In the genomic region with DNA sequence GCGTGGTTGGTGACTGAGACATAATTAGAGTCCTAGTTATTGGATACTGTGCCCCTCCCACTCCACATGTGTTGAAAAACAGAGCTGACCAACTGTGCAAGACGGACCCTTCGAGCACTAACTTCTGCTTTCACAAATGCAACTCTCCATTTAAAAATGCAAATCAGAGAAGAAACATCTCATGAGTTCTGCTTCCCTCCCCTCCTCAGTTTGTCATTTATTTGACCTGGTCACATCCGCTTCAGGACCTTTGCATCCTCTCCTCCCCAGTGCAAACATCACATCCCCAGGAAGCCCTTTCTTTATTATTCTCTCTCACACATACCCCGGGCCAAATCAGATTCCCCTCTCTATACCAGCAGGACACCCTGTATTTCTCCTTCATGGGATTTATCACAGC, we compare ENCODE assay signal across 9 cellular contexts. TPM values are rescaled to one million over a fixed set of nuclear protein-coding genes. Genes with fewer than 3 reads are reported as not detected.
A peak's percentile ranks its signal among the peaks of the same experiment; 100 is the strongest.
DNase-seq lines count a peak whose midpoint lies in the region; ATAC-seq and TF ChIP-seq lines count a peak whose summit lies in the region.
"Had no signal": no experiment of that assay in that cellular context is flagged by ENCODE, and none has a peak within 500 bp of the region (broad histone marks: within the 10 kb centered on the region; RNA-seq: fewer than 3 reads in every experiment).

No MANE protein-coding gene starts in this region.

- H3K36me3 ChIP-seq in mesendoderm (ENCODE audit: control insufficient read depth, insufficient read depth, low read length) (no peaks in the 10 kb centered on the region), gastrocnemius medialis (no peaks in the 10 kb centered on the region)

- H2AK5ac ChIP-seq in mesendoderm (ENCODE audit: low read length): no peak overlapping the region

- no peak overlapping the region for H2BK5ac ChIP-seq in mesendoderm (ENCODE audit: low read length)

- ATAC-seq in GM18907 (IDR thresholded peaks at IDR 0.05; ENCODE audit: unreplicated experiment): peak; percentile 96
- peak; percentile 81 for ATAC-seq in HG02610 (IDR thresholded peaks at IDR 0.05; ENCODE audit: unreplicated experiment)
- peak; percentile 98 for ATAC-seq in HG03575 (IDR thresholded peaks at IDR 0.05; ENCODE audit: extremely low read depth, insufficient number of reproducible peaks, low FRiP score, unreplicated experiment)
- ATAC-seq in gastrocnemius medialis: no peak

- H3K4me3 ChIP-seq in mesendoderm (ENCODE audit: low read length): no peak overlapping the region
- H3K4me3 ChIP-seq in gastrocnemius medialis: no peak overlapping the region

- no peak for TF ChIP-seq POLR2A in gastrocnemius medialis (IDR thresholded peaks at IDR 0.05)

- WGBS in mesendoderm (ENCODE audit: extremely low coverage, insufficient coverage, low lambda C conversion rate): no CpG with 5 or more reads among the region's 5 CpGs

- H3K23ac ChIP-seq in mesendoderm (ENCODE audit: low read length): no peak overlapping the region

- no peak for TF ChIP-seq CTCF in gastrocnemius medialis (IDR thresholded peaks at IDR 0.05 in 4 of 5, conservative IDR thresholded peaks at IDR 0.05 in 1 of 5)

- no peaks in the 10 kb centered on the region for H3K27me3 ChIP-seq in mesendoderm (ENCODE audit: insufficient read depth, low read length, poor library complexity)
- H3K27me3 ChIP-seq in gastrocnemius medialis: no peaks in the 10 kb centered on the region

- H4K5ac ChIP-seq in mesendoderm (ENCODE audit: low read length): no peak overlapping the region

- in situ Hi-C loops in gastrocnemius medialis (cut with MboI; ENCODE audit: low sequenced_read_pairs in 4 of 4): no loop called here

- no peak overlapping the region for H3K4me2 ChIP-seq in mesendoderm (ENCODE audit: low read length)

- intact Hi-C loops in gastrocnemius medialis (cut with DNase I; ENCODE audit: low total_unique reads): no loop called here

- peak; percentile 55 for DNase-seq in mesendoderm
- no peak for DNase-seq in NCI-H1105 treated with DMSO at 0.1 percent for 48 hours (lab: John Stamatoyannopoulos, UW)
- no peak for DNase-seq in DMS53 (lab: John Stamatoyannopoulos, UW)
- no peak for DNase-seq in NCI-H1417 (lab: John Stamatoyannopoulos, UW)
- DNase-seq in gastrocnemius medialis: no peak
- DNase-seq: NCI-H1048 had no signal

- no peak overlapping the region for H4K8ac ChIP-seq in mesendoderm (ENCODE audit: low read depth, low read length)

- H2BK15ac ChIP-seq in mesendoderm (replicated peaks; ENCODE audit: low read depth): peak overlapping the region; percentile 1

- H3K79me2 ChIP-seq in mesendoderm (ENCODE audit: control insufficient read depth, insufficient read depth, low read length): no peaks in the 10 kb centered on the region

- no peak overlapping the region for H3K4ac ChIP-seq in mesendoderm (ENCODE audit: low read depth, low read length)

- no peak overlapping the region for H3K9ac ChIP-seq in mesendoderm (ENCODE audit: low read length)

- H3K56ac ChIP-seq in mesendoderm (ENCODE audit: low read length): no peak overlapping the region

- H3K18ac ChIP-seq in mesendoderm (ENCODE audit: low read length): no peak overlapping the region

- H2BK120ac ChIP-seq in mesendoderm (ENCODE audit: low read depth, low read length): no peak overlapping the region

- H3K79me1 ChIP-seq in mesendoderm (ENCODE audit: low read length): no peaks in the 10 kb centered on the region

- no peaks in the 10 kb centered on the region for H3K9me3 ChIP-seq in gastrocnemius medialis

- H3K27ac ChIP-seq in mesendoderm (ENCODE audit: low read depth, low read length): no peak overlapping the region
- H3K27ac ChIP-seq in gastrocnemius medialis: no peak overlapping the region

- H3K4me1 ChIP-seq in mesendoderm (ENCODE audit: control insufficient read depth, low read depth, low read length) (peaks cover 16% of the 10 kb centered on the region), gastrocnemius medialis (peaks cover 5 to 8% of the 10 kb centered on the region in 2 donors)

RNA-seq across cellular contexts. Expression of gene NOCT, which starts 38.1 kb away (rescaled TPM):
- polyA plus RNA-seq in mesendoderm (2013, experiment 1 of 2): 56.3 TPM
- polyA plus RNA-seq in mesendoderm (2013, experiment 2 of 2): 58.8 TPM
- total RNA-seq in gastrocnemius medialis: 10 to 100 TPM in 1 of 4 donors, 1 to 10 TPM in 3; 4.8 to 18.5 (median 9.2) TPM

Comparison
In these comparisons a context has a peak if more than half of its experiments do, and no peak if none do; other contexts are left out.
1. ATAC-seq: peak in GM18907 (single experiment), HG02610 (single experiment) and HG03575 (single experiment); none in gastrocnemius medialis (0 of 2).